Comparison of ENCODE assay signal across 19 cellular contexts in genomic region chr5:146003852-146004251, GRCh38.
DNase-seq lines count a peak whose midpoint lies in the region; ATAC-seq and TF ChIP-seq lines count a peak whose summit lies in the region.
"Had no signal": no experiment of that assay in that cellular context is flagged by ENCODE, and none has a peak within 500 bp of the region (broad histone marks: within the 10 kb centered on the region; RNA-seq: fewer than 3 reads in every experiment).

No MANE protein-coding gene starts in this region.

- TF ChIP-seq CTCF in smooth muscle cell (IDR thresholded peaks at IDR 0.05; ENCODE audit: borderline replicate concordance, insufficient read depth, poor library complexity, severe bottlenecking), result no peak

- no peak overlapping the region for H3K27ac ChIP-seq in smooth muscle cell (ENCODE audit: low read depth)
- H3K27ac ChIP-seq: SJCRH30 had no signal

- DNase-seq in EH (ENCODE audit: low read depth) (peak; percentile 10), adipocyte (ENCODE audit: low read depth) (no peak), fibroblast of peridontal ligament (ENCODE audit: extremely low read depth) (peak; percentile 23), smooth muscle cell (lab: John Stamatoyannopoulos, UW; ENCODE audit: unreplicated experiment) (no peak), mucosa of gallbladder (ENCODE audit: low spot score) (no peak), NCI-H2107 (lab: John Stamatoyannopoulos, UW) (no peak)
- DNase-seq in activated CD4-positive, alpha-beta T cell treated with anti-CD3 and anti-CD28 coated beads, Interleukin-2, amount 50 U/mL, for 4 hours, result no peak
- DNase-seq in naive thymus-derived CD8-positive, alpha-beta T cell, result no peak
- DNase-seq: H9, KG1, NCI-H1092 treated with DMSO at 0.1 percent for 48 hours, NCI-H146, NCI-H2029 treated with DMSO at 0.1 percent for 48 hours, NCI-H2171 treated with DMSO at 0.1 percent for 48 hours, NCI-H524 treated with DMSO at 0.1 percent for 48 hours, NCI-H82, SJCRH30 had no signal

- no peaks in the 10 kb centered on the region for H3K79me2 ChIP-seq in smooth muscle cell (ENCODE audit: low read depth)

- no peaks in the 10 kb centered on the region for H3K9me3 Mint-ChIP-seq in naive thymus-derived CD8-positive, alpha-beta T cell
- H3K9me3 Mint-ChIP-seq: H9 had no signal

- peaks cover 0 to 27% (median 7%) of the 10 kb centered on the region in 5 donors for H3K27me3 Mint-ChIP-seq in naive thymus-derived CD8-positive, alpha-beta T cell

- no peaks in the 10 kb centered on the region for H3K36me3 Mint-ChIP-seq in naive thymus-derived CD8-positive, alpha-beta T cell

- peak overlapping the region; percentile 2 for H3K4me2 ChIP-seq in smooth muscle cell

- POLR2A ChIA-PET in naive thymus-derived CD8-positive, alpha-beta T cell (lab: Charles Lee), result no interaction called here

- no peaks in the 10 kb centered on the region for H4K20me1 ChIP-seq in smooth muscle cell (ENCODE audit: low read depth)

- H3K4me1 ChIP-seq in adipocyte (ENCODE audit: control insufficient read depth, insufficient read depth, low read length), result peaks cover 8% of the 10 kb centered on the region
- H3K4me1 ChIP-seq in smooth muscle cell (ENCODE audit: low read depth), result no peaks in the 10 kb centered on the region
- H3K4me1 ChIP-seq: SJCRH30 had no signal

- 38% methylated on average over 4 of the region's 4 CpGs for WGBS in smooth muscle cell (ENCODE audit: low lambda C conversion rate)

- H3K4me3 ChIP-seq in adipocyte (ENCODE audit: low read length) (peak overlapping the region; percentile 55), smooth muscle cell (no peak overlapping the region)
- H3K4me3 ChIP-seq: GM12878, SJCRH30 had no signal

- no peak for ATAC-seq in naive thymus-derived CD8-positive, alpha-beta T cell
- ATAC-seq: GM12878 had no signal

- H3K9me3 ChIP-seq in adipocyte (ENCODE audit: control insufficient read depth, low read length), result no peaks in the 10 kb centered on the region
- no peaks in the 10 kb centered on the region for H3K9me3 ChIP-seq in smooth muscle cell (replicated peaks; ENCODE audit: low read depth)
- H3K9me3 ChIP-seq: SJCRH30 had no signal

- no peaks in the 10 kb centered on the region for H3K4me1 Mint-ChIP-seq in naive thymus-derived CD8-positive, alpha-beta T cell
- H3K4me1 Mint-ChIP-seq: B cell had no signal

- H3K27ac Mint-ChIP-seq in naive thymus-derived CD8-positive, alpha-beta T cell, result no peak overlapping the region
- H3K27ac Mint-ChIP-seq: B cell, H9 had no signal

- H3K36me3 ChIP-seq in adipocyte (ENCODE audit: control insufficient read depth, insufficient read depth, low read length, severe bottlenecking), result no peaks in the 10 kb centered on the region
- H3K36me3 ChIP-seq in smooth muscle cell (ENCODE audit: low read depth), result no peaks in the 10 kb centered on the region
- H3K36me3 ChIP-seq: SJCRH30 had no signal

- no peak overlapping the region for H3K9ac ChIP-seq in adipocyte (ENCODE audit: low read length)
- H3K9ac ChIP-seq in smooth muscle cell (ENCODE audit: low read depth), result no peak overlapping the region

- H3K27me3 ChIP-seq in adipocyte (replicated peaks; ENCODE audit: control insufficient read depth, insufficient read depth, low read length) (no peaks in the 10 kb centered on the region), smooth muscle cell (ENCODE audit: low read depth) (peaks cover 4% of the 10 kb centered on the region)
- H3K27me3 ChIP-seq: SJCRH30 had no signal

- H2AFZ ChIP-seq in smooth muscle cell (ENCODE audit: low read depth), result no peak overlapping the region

- H3F3A ChIP-seq in smooth muscle cell (ENCODE audit: low read depth), result no peaks in the 10 kb centered on the region

- H3K4me3 Mint-ChIP-seq in naive thymus-derived CD8-positive, alpha-beta T cell, result no peak overlapping the region
- H3K4me3 Mint-ChIP-seq: B cell, H9 had no signal

Comparison
In these comparisons a context has a peak if more than half of its experiments do, and no peak if none do; other contexts are left out.
1. DNase-seq: peak in EH (single experiment) and fibroblast of peridontal ligament (single experiment); none in adipocyte (single experiment), smooth muscle cell (single experiment), activated CD4-positive, alpha-beta T cell treated with anti-CD3 and anti-CD28 coated beads, Interleukin-2, amount 50 U/mL, for 4 hours (0 of 2), mucosa of gallbladder (single experiment), naive thymus-derived CD8-positive, alpha-beta T cell (0 of 10) and NCI-H2107 (single experiment).